Comparison of ENCODE assay signal across 8 cellular contexts in the genomic region with DNA sequence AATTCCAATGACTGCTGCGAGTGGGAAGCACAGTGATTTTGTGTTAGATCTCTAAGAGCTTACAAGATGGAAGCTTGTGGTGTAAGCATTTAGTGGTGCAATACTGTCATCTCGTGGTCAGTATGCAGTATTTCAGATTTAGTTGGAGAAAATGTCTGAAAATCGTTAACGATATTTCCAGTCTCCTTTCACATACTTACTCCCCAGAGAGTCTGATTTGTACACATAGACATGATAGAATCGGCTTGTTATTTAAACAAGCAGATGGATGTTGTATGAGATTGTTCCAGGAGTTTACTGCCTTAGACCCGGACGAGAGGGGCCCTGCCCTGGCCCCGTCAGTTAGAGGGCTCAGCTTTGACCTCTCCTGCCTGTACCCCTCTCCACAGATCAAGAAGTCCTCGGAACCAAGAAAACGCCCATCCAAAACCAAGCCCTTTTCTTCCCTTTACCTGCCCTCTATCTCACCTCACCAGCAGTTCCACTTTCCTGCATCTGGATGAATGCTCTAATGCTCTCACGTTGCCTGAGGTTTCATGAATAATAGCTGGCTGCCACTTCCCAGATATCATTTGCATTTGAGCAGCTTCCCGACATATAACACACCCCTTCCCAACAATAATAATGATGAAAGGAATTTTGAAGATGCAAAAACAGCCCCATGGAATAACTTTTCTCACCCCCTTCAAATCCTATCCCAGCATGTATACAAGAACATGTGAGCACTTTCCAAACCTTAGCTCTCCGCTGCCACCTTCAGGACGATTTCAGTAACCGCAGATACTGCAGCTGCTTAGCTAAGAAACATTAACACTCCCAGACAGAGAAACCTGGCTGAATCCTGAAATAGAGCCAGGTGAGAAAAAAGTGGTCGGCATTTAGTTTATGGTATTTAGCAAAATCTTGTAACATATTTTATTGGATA.
DNase-seq lines count a peak whose midpoint lies in the region; TF ChIP-seq lines count a peak whose summit lies in the region.

No MANE protein-coding gene starts in this region.

- H3K4me1 ChIP-seq in ES-I3 (ENCODE audit: insufficient read depth, low read length): no peaks in the 10 kb centered on the region
- H3K4me1 ChIP-seq in H9 (ENCODE audit: insufficient read depth, low read length): no peaks in the 10 kb centered on the region
- no peaks in the 10 kb centered on the region for H3K4me1 ChIP-seq in Loucy (ENCODE audit: insufficient read depth, low read length, poor library complexity, severe bottlenecking)
- H3K4me1 ChIP-seq in neutrophil (ENCODE audit: control insufficient read depth in 1 of 2, insufficient read depth in 1 of 2, low read depth in 1 of 2, low read length in 1 of 2): peaks cover 4 to 13% of the 10 kb centered on the region in 2 experiments
- peaks cover 4 to 19% (median 9%) of the 10 kb centered on the region in 5 donors for H3K4me1 ChIP-seq in subcutaneous abdominal adipose tissue (ENCODE audit: control insufficient read depth in 5 of 5, insufficient read depth in 5 of 5, low read length in 5 of 5)

- H2BK120ac ChIP-seq in H9 (ENCODE audit: low read depth, low read length, poor library complexity, severe bottlenecking): no peak overlapping the region

- no peaks in the 10 kb centered on the region for H3F3A ChIP-seq in Loucy (ENCODE audit: low read depth)

- peak overlapping the region; percentile 67 for H3K4me3 ChIP-seq in Loucy (ENCODE audit: low read length, poor library complexity, severe bottlenecking)
- H3K4me3 ChIP-seq in neutrophil (ENCODE audit: low read depth in 1 of 2, low read length in 1 of 2): peak overlapping the region; percentile 17 to 48
- peak overlapping the region; percentile 62 to 86 (median 71) for H3K4me3 ChIP-seq in subcutaneous abdominal adipose tissue (ENCODE audit: low read depth in 1 of 5, low read length in 5 of 5)

- no peaks in the 10 kb centered on the region for H3K27me3 ChIP-seq in H9 (ENCODE audit: insufficient read depth, low read length)
- H3K27me3 ChIP-seq in Loucy (ENCODE audit: insufficient read depth, low read length, poor library complexity, severe bottlenecking): no peaks in the 10 kb centered on the region
- no peaks in the 10 kb centered on the region for H3K27me3 ChIP-seq in neutrophil
- no peaks in the 10 kb centered on the region for H3K27me3 ChIP-seq in subcutaneous abdominal adipose tissue (ENCODE audit: control insufficient read depth in 5 of 5, insufficient read depth in 4 of 5, low read length in 5 of 5)

- no peaks in the 10 kb centered on the region for H3K79me1 ChIP-seq in H9 (ENCODE audit: insufficient read depth, low read depth, low read length, poor library complexity, severe bottlenecking)

- no peak overlapping the region for H4K5ac ChIP-seq in H9 (ENCODE audit: insufficient read length, low read depth, low read length)

- H3K9me2 ChIP-seq in Loucy (replicated peaks; ENCODE audit: low read depth, low read length): no peaks in the 10 kb centered on the region

- H2BK20ac ChIP-seq in H9 (ENCODE audit: low read depth, low read length, poor library complexity, severe bottlenecking): no peak overlapping the region

- TF ChIP-seq CTCF in H9 (conservative IDR thresholded peaks at IDR 0.05) (peak; percentile 91), Loucy (conservative IDR thresholded peaks at IDR 0.05; ENCODE audit: low read length) (peak; percentile 88), neutrophil (IDR thresholded peaks at IDR 0.05) (peak; percentile 64)

- H4K8ac ChIP-seq in H9 (replicated peaks; ENCODE audit: insufficient read length, low read depth, low read length): no peak overlapping the region

- H3K4me3 Mint-ChIP-seq in H9: no peak overlapping the region

- no peak overlapping the region for H4K91ac ChIP-seq in H9 (ENCODE audit: insufficient read length, low read depth, low read length)

- DNase-seq in H9: peak; percentile 74
- DNase-seq in SHP77 (lab: John Stamatoyannopoulos, UW): peak; percentile 61
- peak; percentile 84 for DNase-seq in activated effector memory CD4-positive, alpha-beta T cell treated with anti-CD3 and anti-CD28 coated beads, Interleukin-2, amount 50 U/mL, for 16 hours
- DNase-seq in foreskin melanocyte: peak; percentile 68

- H3K4ac ChIP-seq in H9 (ENCODE audit: low read depth, low read length): no peak overlapping the region

- H3K4me2 ChIP-seq in H9 (ENCODE audit: insufficient read depth, insufficient read length, low read length) (peak overlapping the region; percentile 26), Loucy (ENCODE audit: low read depth, low read length, poor library complexity, severe bottlenecking) (peak overlapping the region; percentile 71)

- no peak overlapping the region for H3T11ph ChIP-seq in H9 (ENCODE audit: low read length)

- no peaks in the 10 kb centered on the region; a peak in 1 of 4 replicates for H3K4me1 Mint-ChIP-seq in H9

- H3K27ac ChIP-seq in H9 (ENCODE audit: insufficient read length, low read depth, low read length) (no peak overlapping the region), neutrophil (no peak overlapping the region), subcutaneous abdominal adipose tissue (ENCODE audit: low read depth, low read length) (peak overlapping the region; percentile 81)

- no peak overlapping the region for H3K56ac ChIP-seq in H9 (ENCODE audit: insufficient read length, low read depth, low read length)

- no CpG with 5 or more reads among the region's 16 CpGs for WGBS in H9 (ENCODE audit: extremely low coverage, insufficient read length, low lambda C conversion rate)

- H2BK12ac ChIP-seq in H9 (ENCODE audit: insufficient read length, low read depth, low read length): no peak overlapping the region

- H3K36me3 ChIP-seq in ES-I3 (ENCODE audit: insufficient read depth, low read length): no peaks in the 10 kb centered on the region
- H3K36me3 ChIP-seq in Loucy (ENCODE audit: insufficient read depth, low read length): no peaks in the 10 kb centered on the region
- no peaks in the 10 kb centered on the region for H3K36me3 ChIP-seq in neutrophil
- H3K36me3 ChIP-seq in subcutaneous abdominal adipose tissue (ENCODE audit: control insufficient read depth in 5 of 5, insufficient read depth in 5 of 5, low read length in 5 of 5): no peaks in the 10 kb centered on the region

- H3K27ac Mint-ChIP-seq in H9: no peak overlapping the region

- H3K27me3 Mint-ChIP-seq in H9 (ENCODE audit: low read depth): no peaks in the 10 kb centered on the region; the same call in 1 of the 2 replicates

- H3K23ac ChIP-seq in H9 (ENCODE audit: insufficient read length, low read depth, low read length): no peak overlapping the region

- H2BK5ac ChIP-seq in H9 (ENCODE audit: insufficient read length, low read length): no peak overlapping the region

- H3K36me3 Mint-ChIP-seq in H9 (ENCODE audit: insufficient read depth in 1 of 3, low read depth in 3 of 3): peaks cover 0 to 7% (median 0%) of the 10 kb centered on the region in 3 experiments; a peak in 1 of 7 replicates

- H2AFZ ChIP-seq in H9 (ENCODE audit: low read length) (no peak overlapping the region), Loucy (ENCODE audit: low read length) (peak overlapping the region; percentile 92)

- no peak overlapping the region for H2BK15ac ChIP-seq in H9 (ENCODE audit: low read depth, low read length)

- H3K9me3 Mint-ChIP-seq in H9: peaks cover 0 to 4% of the 10 kb centered on the region in 2 experiments; a peak in 1 of 5 replicates

- no peaks in the 10 kb centered on the region for H3K9me3 ChIP-seq in ES-I3 (ENCODE audit: control insufficient read depth, insufficient read depth, low read length)
- H3K9me3 ChIP-seq in H9 (ENCODE audit: control insufficient read depth, low read depth, low read length): no peaks in the 10 kb centered on the region
- no peaks in the 10 kb centered on the region for H3K9me3 ChIP-seq in Loucy (ENCODE audit: insufficient read depth, low read depth, low read length)
- no peaks in the 10 kb centered on the region for H3K9me3 ChIP-seq in neutrophil
- H3K9me3 ChIP-seq in subcutaneous abdominal adipose tissue (ENCODE audit: control insufficient read depth in 5 of 5, low read length in 5 of 5): peaks cover 0 to 2% (median 0%) of the 10 kb centered on the region in 5 donors

- H3K18ac ChIP-seq in H9 (ENCODE audit: insufficient read length, low read depth, low read length): no peak overlapping the region

- H3K79me2 ChIP-seq in H9 (ENCODE audit: insufficient read depth, low read length) (no peaks in the 10 kb centered on the region), Loucy (ENCODE audit: insufficient read depth, low read length) (no peaks in the 10 kb centered on the region)

- H3K23me2 ChIP-seq in H9 (ENCODE audit: insufficient read length, low read depth, low read length, poor library complexity, severe bottlenecking): peaks cover 2% of the 10 kb centered on the region

- H3K9ac ChIP-seq in ES-I3 (ENCODE audit: low read depth, low read length) (peak overlapping the region; percentile 42; the same call in 1 of the 2 replicates), H9 (ENCODE audit: extremely low read depth, insufficient read length, low read length) (no peak overlapping the region), Loucy (ENCODE audit: low read depth, low read length, poor library complexity, severe bottlenecking) (peak overlapping the region; percentile 36), subcutaneous abdominal adipose tissue (ENCODE audit: low read length in 5 of 5) (peak overlapping the region; percentile 63 to 88 (median 78))

- no peaks in the 10 kb centered on the region for H4K20me1 ChIP-seq in H9 (ENCODE audit: control insufficient read depth, insufficient read depth, insufficient read length)
- no peaks in the 10 kb centered on the region for H4K20me1 ChIP-seq in Loucy (ENCODE audit: insufficient read depth, low read length, poor library complexity, severe bottlenecking)

- H2AK5ac ChIP-seq in H9 (ENCODE audit: insufficient read length, low read length): no peak overlapping the region

- no peak overlapping the region for H3K14ac ChIP-seq in H9 (ENCODE audit: insufficient read depth, low read length)
